ENCODE assay signal across 16 cellular contexts in the genomic region with DNA sequence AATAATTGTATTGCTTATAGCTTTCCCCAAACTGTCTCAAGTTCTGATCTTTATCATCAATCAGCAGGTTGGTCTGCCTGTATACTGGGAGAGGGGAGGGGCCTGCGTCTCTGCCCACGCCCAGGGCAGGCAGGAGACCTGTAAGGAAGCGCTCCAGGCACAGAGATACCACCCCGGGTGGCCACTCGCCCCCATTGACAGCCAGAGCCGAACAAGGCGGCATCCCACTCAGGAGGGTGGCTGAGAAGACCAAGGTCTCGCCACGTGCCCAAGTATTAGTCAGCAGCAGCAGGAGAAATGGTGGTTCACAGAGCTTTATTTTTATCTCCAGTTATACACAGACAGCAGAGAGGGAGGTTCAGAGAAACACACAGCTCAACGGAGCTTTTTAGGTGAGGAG. TPM values are rescaled to one million over a fixed set of nuclear protein-coding genes. Genes with fewer than 3 reads are reported as not detected.
DNase-seq lines count a peak whose midpoint lies in the region; ATAC-seq and TF ChIP-seq lines count a peak whose summit lies in the region.
"Had no signal": no experiment of that assay in that cellular context is flagged by ENCODE, and none has a peak within 500 bp of the region (broad histone marks: within the 10 kb centered on the region; RNA-seq: fewer than 3 reads in every experiment).

No MANE protein-coding gene starts in this region.

- H3K36me3 ChIP-seq in CD8-positive, alpha-beta T cell (ENCODE audit: insufficient read depth, low read length) = no peaks in the 10 kb centered on the region
- H3K36me3 ChIP-seq: MG63 had no signal

- CTCF ChIA-PET in CD8-positive, alpha-beta T cell (lab: Charles Lee) = no interaction called here

- H3K4me3 Mint-ChIP-seq in neural crest cell = peak overlapping the region; percentile 18
- H3K4me3 Mint-ChIP-seq in CD8-positive, alpha-beta T cell = no peak overlapping the region
- H3K4me3 Mint-ChIP-seq: HFFc6 had no signal

- no peak overlapping the region for H3K4me3 ChIP-seq in coronary artery
- H3K4me3 ChIP-seq in CD8-positive, alpha-beta T cell (ENCODE audit: low read depth, low read length) = no peak overlapping the region
- H3K4me3 ChIP-seq: MG63 had no signal

- peaks cover 9% of the 10 kb centered on the region for H3K27me3 Mint-ChIP-seq in neural crest cell (ENCODE audit: low read depth)
- no peaks in the 10 kb centered on the region for H3K27me3 Mint-ChIP-seq in CD8-positive, alpha-beta T cell (ENCODE audit: low read depth)

- TF ChIP-seq CTCF in coronary artery (IDR thresholded peaks at IDR 0.05) (no peak), neural crest cell (conservative IDR thresholded peaks at IDR 0.05) (no peak)
- TF ChIP-seq CTCF in CD8-positive, alpha-beta T cell (IDR thresholded peaks at IDR 0.05) = no peak

- H3K4me1 Mint-ChIP-seq in neural crest cell = peaks cover 8% of the 10 kb centered on the region
- peaks cover 7% of the 10 kb centered on the region for H3K4me1 Mint-ChIP-seq in CD8-positive, alpha-beta T cell (ENCODE audit: low read depth)

- no peak for ATAC-seq in Right ventricle myocardium inferior
- no peak for ATAC-seq in CD8-positive, alpha-beta T cell
- no peak for ATAC-seq in GM19324 (IDR thresholded peaks at IDR 0.05; ENCODE audit: low FRiP score, unreplicated experiment)
- ATAC-seq: PC-3 had no signal

- no peaks in the 10 kb centered on the region for H3K9me3 ChIP-seq in CD8-positive, alpha-beta T cell (ENCODE audit: low read length)
- H3K9me3 ChIP-seq: MG63 had no signal

- peak; percentile 60 for DNase-seq in cardiac septum (ENCODE audit: low spot score)
- no peak for DNase-seq in Right ventricle myocardium inferior (ENCODE audit: missing footprints)
- peak; percentile 41 for DNase-seq in coronary artery (ENCODE audit: low spot score)
- DNase-seq in neural crest cell (ENCODE audit: low read depth, low spot score) = no peak
- no peak for DNase-seq in CD8-positive, alpha-beta T cell
- no peak for DNase-seq in NCI-H345 treated with DMSO at 0.1 percent for 48 hours (lab: John Stamatoyannopoulos, UW; ENCODE audit: unreplicated experiment)
- DNase-seq: CD4-positive, CD25-positive, alpha-beta regulatory T cell; DMS79; GOT3; HFFc6; MG63; NCI-H1092 treated with DMSO at 0.1 percent for 48 hours; NCI-H187; NCI-H446; PC-3 had no signal

- POLR2A ChIA-PET in CD8-positive, alpha-beta T cell (lab: Charles Lee) = no interaction called here

- no peaks in the 10 kb centered on the region for H3K9me3 Mint-ChIP-seq in neural crest cell
- no peaks in the 10 kb centered on the region for H3K9me3 Mint-ChIP-seq in CD8-positive, alpha-beta T cell
- H3K9me3 Mint-ChIP-seq: CD4-positive, CD25-positive, alpha-beta regulatory T cell; HFFc6 had no signal

- peaks cover 1% of the 10 kb centered on the region for H3K36me3 Mint-ChIP-seq in neural crest cell (ENCODE audit: low read depth)
- H3K36me3 Mint-ChIP-seq in CD8-positive, alpha-beta T cell = no peaks in the 10 kb centered on the region
- H3K36me3 Mint-ChIP-seq: CD4-positive, CD25-positive, alpha-beta regulatory T cell had no signal

- intact Hi-C loops in cardiac septum (cut with DNase I) (no loop called here), Right ventricle myocardium inferior (cut with DNase I) (no loop called here)
- intact Hi-C loops in CD8-positive, alpha-beta T cell (cut with DNase I, micrococcal nuclease) = loop anchor here in 1 of 2 experiments (10.0 kb wide), 1 partner anchor 964 kb away; no protein-coding TSS in a partner anchor

- H3K4me1 ChIP-seq in CD8-positive, alpha-beta T cell (ENCODE audit: insufficient read depth, low read length) = no peaks in the 10 kb centered on the region

- no peak overlapping the region for H3K27ac ChIP-seq in coronary artery
- H3K27ac ChIP-seq in CD8-positive, alpha-beta T cell (ENCODE audit: low read depth, low read length) = no peak overlapping the region

- no peaks in the 10 kb centered on the region for H3K27me3 ChIP-seq in CD8-positive, alpha-beta T cell (ENCODE audit: insufficient read depth, low read length)
- H3K27me3 ChIP-seq: MG63 had no signal

- no peak overlapping the region for H3K27ac Mint-ChIP-seq in neural crest cell (ENCODE audit: unreplicated experiment)
- H3K27ac Mint-ChIP-seq in CD8-positive, alpha-beta T cell = no peak overlapping the region
- H3K27ac Mint-ChIP-seq: CD4-positive, CD25-positive, alpha-beta regulatory T cell; HFFc6 had no signal

RNA-seq across cellular contexts. Expression of gene STK32C, which starts 7.2 kb away (rescaled TPM):
- total RNA-seq in cardiac septum = 5.9 TPM
- total RNA-seq in Right ventricle myocardium inferior = 7.0 TPM
- 19.6 and 21.9 TPM in 2 replicates for total RNA-seq in neural crest cell
- total RNA-seq in CD8-positive, alpha-beta T cell = 1 to 10 TPM; 5.0 to 5.4 TPM

RNA-seq across cellular contexts. Expression of gene LRRC27, which starts 31.4 kb away (rescaled TPM):
- 3.8 TPM for total RNA-seq in cardiac septum
- 4.2 TPM for total RNA-seq in Right ventricle myocardium inferior
- total RNA-seq in neural crest cell = 18.3 and 21.9 TPM in 2 replicates
- total RNA-seq in CD8-positive, alpha-beta T cell = 1 to 10 TPM in 1 of 2 experiments, under 1 TPM in 1; 0.68 to 3.2 TPM

Comparison
In these comparisons a context has a peak if more than half of its experiments do, and no peak if none do; other contexts are left out.
1. DNase-seq: peak in cardiac septum (single experiment) and coronary artery (single experiment); none in Right ventricle myocardium inferior (single experiment), neural crest cell (single experiment), CD8-positive, alpha-beta T cell (0 of 7) and NCI-H345 treated with DMSO at 0.1 percent for 48 hours (single experiment).